ENCODE assay signal across 2 cellular contexts in the genomic region with DNA sequence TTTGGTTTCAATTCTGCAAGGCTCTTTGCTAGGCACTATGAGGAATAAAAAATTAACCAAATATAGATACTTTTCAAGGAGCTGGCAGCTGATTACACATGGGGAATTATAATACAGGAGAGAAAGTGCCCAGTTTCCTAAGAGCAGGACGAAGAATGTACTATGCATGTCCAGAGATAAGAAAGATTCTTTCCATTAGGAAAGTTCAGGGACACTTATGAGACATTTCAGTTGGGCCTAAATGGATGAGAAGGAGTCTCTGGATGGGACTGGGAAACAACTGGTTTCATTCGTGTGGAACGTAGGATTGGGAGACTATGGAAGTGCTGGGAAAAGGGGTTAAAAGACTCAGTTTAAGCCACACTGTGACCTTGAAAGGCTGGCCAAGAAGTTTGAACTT.
TF ChIP-seq lines count a peak whose summit lies in the region.

No MANE protein-coding gene starts in this region.

TF ChIP-seq in SK-N-SH, 30 proteins besides CTCF, POLR2A, EP300 and RAD21 (continued from another document):
- TF ChIP-seq, protein P1, sequence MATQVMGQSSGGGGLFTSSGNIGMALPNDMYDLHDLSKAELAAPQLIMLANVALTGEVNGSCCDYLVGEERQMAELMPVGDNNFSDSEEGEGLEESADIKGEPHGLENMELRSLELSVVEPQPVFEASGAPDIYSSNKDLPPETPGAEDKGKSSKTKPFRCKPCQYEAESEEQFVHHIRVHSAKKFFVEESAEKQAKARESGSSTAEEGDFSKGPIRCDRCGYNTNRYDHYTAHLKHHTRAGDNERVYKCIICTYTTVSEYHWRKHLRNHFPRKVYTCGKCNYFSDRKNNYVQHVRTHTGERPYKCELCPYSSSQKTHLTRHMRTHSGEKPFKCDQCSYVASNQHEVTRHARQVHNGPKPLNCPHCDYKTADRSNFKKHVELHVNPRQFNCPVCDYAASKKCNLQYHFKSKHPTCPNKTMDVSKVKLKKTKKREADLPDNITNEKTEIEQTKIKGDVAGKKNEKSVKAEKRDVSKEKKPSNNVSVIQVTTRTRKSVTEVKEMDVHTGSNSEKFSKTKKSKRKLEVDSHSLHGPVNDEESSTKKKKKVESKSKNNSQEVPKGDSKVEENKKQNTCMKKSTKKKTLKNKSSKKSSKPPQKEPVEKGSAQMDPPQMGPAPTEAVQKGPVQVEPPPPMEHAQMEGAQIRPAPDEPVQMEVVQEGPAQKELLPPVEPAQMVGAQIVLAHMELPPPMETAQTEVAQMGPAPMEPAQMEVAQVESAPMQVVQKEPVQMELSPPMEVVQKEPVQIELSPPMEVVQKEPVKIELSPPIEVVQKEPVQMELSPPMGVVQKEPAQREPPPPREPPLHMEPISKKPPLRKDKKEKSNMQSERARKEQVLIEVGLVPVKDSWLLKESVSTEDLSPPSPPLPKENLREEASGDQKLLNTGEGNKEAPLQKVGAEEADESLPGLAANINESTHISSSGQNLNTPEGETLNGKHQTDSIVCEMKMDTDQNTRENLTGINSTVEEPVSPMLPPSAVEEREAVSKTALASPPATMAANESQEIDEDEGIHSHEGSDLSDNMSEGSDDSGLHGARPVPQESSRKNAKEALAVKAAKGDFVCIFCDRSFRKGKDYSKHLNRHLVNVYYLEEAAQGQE (IDR thresholded peaks at IDR 0.05; ENCODE audit: low read depth, low read length): no peak
- TF ChIP-seq NRF1 (IDR thresholded peaks at IDR 0.05; ENCODE audit: low read depth, low read length): no peak
TF ChIP-seq in SK-N-SH: peak in this region for 0.

TF ChIP-seq in GM12878, 131 proteins besides CTCF, POLR2A, EP300 and RAD21 (continued from another document):
- TF ChIP-seq, protein P2, sequence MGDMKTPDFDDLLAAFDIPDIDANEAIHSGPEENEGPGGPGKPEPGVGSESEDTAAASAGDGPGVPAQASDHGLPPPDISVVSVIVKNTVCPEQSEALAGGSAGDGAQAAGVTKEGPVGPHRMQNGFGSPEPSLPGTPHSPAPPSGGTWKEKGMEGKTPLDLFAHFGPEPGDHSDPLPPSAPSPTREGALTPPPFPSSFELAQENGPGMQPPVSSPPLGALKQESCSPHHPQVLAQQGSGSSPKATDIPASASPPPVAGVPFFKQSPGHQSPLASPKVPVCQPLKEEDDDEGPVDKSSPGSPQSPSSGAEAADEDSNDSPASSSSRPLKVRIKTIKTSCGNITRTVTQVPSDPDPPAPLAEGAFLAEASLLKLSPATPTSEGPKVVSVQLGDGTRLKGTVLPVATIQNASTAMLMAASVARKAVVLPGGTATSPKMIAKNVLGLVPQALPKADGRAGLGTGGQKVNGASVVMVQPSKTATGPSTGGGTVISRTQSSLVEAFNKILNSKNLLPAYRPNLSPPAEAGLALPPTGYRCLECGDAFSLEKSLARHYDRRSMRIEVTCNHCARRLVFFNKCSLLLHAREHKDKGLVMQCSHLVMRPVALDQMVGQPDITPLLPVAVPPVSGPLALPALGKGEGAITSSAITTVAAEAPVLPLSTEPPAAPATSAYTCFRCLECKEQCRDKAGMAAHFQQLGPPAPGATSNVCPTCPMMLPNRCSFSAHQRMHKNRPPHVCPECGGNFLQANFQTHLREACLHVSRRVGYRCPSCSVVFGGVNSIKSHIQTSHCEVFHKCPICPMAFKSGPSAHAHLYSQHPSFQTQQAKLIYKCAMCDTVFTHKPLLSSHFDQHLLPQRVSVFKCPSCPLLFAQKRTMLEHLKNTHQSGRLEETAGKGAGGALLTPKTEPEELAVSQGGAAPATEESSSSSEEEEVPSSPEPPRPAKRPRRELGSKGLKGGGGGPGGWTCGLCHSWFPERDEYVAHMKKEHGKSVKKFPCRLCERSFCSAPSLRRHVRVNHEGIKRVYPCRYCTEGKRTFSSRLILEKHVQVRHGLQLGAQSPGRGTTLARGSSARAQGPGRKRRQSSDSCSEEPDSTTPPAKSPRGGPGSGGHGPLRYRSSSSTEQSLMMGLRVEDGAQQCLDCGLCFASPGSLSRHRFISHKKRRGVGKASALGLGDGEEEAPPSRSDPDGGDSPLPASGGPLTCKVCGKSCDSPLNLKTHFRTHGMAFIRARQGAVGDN (IDR thresholded peaks at IDR 0.05): no peak
- no peak for TF ChIP-seq FOXK2 (IDR thresholded peaks at IDR 0.05)
- TF ChIP-seq MEF2A (IDR thresholded peaks at IDR 0.05; ENCODE audit: insufficient read depth, low read depth, low read length): no peak
- no peak for TF ChIP-seq BHLHE40 (IDR thresholded peaks at IDR 0.05; ENCODE audit: borderline replicate concordance in 1 of 2, low read depth in 2 of 2, low read length in 1 of 2)
- TF ChIP-seq TCF7 (IDR thresholded peaks at IDR 0.05; ENCODE audit: borderline replicate concordance): no peak
- TF ChIP-seq NR2C1 (IDR thresholded peaks at IDR 0.05): no peak
- no peak for TF ChIP-seq RAD51 (IDR thresholded peaks at IDR 0.05)
- TF ChIP-seq EZH2 (IDR thresholded peaks at IDR 0.05; ENCODE audit: borderline replicate concordance, control insufficient read depth, low read depth, low read length): no peak
- TF ChIP-seq SMC3 (IDR thresholded peaks at IDR 0.05; ENCODE audit: borderline replicate concordance, low read length): no peak
- TF ChIP-seq NFYA (IDR thresholded peaks at IDR 0.05; ENCODE audit: borderline replicate concordance, low read depth, low read length): no peak
- no peak for TF ChIP-seq IKZF2 (IDR thresholded peaks at IDR 0.05)
- TF ChIP-seq ZSCAN29 (IDR thresholded peaks at IDR 0.05): no peak
- no peak for TF ChIP-seq SREBF1 (IDR thresholded peaks at IDR 0.05; ENCODE audit: low read length)
- TF ChIP-seq CEBPZ (IDR thresholded peaks at IDR 0.05; ENCODE audit: low read depth, low read length): no peak
- TF ChIP-seq CBFB (IDR thresholded peaks at IDR 0.05; ENCODE audit: low read depth): no peak
- no peak for TF ChIP-seq ASH2L (IDR thresholded peaks at IDR 0.05; ENCODE audit: borderline replicate concordance, low read depth)
- TF ChIP-seq, protein P1 (IDR thresholded peaks at IDR 0.05; ENCODE audit: low read depth, low read length): no peak
- no peak for TF ChIP-seq GATAD2B (conservative IDR thresholded peaks at IDR 0.05; ENCODE audit: low read depth)
TF ChIP-seq in GM12878: peak in this region for 0.
